ENCODE assay signal across 1 cellular context in genomic region chr13:42174344-42175162, GRCh38.
TF ChIP-seq lines count a peak whose summit lies in the region.

No MANE protein-coding gene starts in this region.

TF ChIP-seq in K562, 482 proteins besides CTCF, POLR2A, EP300 and RAD21 (continued from another document):
- no peak for TF ChIP-seq RUNX1 (IDR thresholded peaks at IDR 0.05; ENCODE audit: low read depth)
- peak; percentile 62; the same call in 1 of the 2 replicates for TF ChIP-seq ZBTB40 (IDR thresholded peaks at IDR 0.05)
- no peak for TF ChIP-seq ZBTB40 (CRISPR knock-in tag; IDR thresholded peaks at IDR 0.05)
- TF ChIP-seq DMBX1 (CRISPR knock-in tag; IDR thresholded peaks at IDR 0.05; ENCODE audit: borderline replicate concordance), result peak; percentile 23; the same call in 1 of the 2 replicates
- TF ChIP-seq MEIS2 (IDR thresholded peaks at IDR 0.05; ENCODE audit: partially characterized antibody), result no peak
- TF ChIP-seq ERF (CRISPR knock-in tag; IDR thresholded peaks at IDR 0.05), result no peak
- TF ChIP-seq ARID3B (CRISPR knock-in tag; IDR thresholded peaks at IDR 0.05; ENCODE audit: borderline replicate concordance), result no peak
- no peak for TF ChIP-seq PTBP1 (IDR thresholded peaks at IDR 0.05; ENCODE audit: low read depth, low read length)
- TF ChIP-seq NFE2 (IDR thresholded peaks at IDR 0.05; ENCODE audit: low read depth), result peak; percentile 51
- no peak for TF ChIP-seq SMC3 (conservative IDR thresholded peaks at IDR 0.05; ENCODE audit: insufficient read depth, low read depth, low read length)
- TF ChIP-seq ZNF507 (tag; conservative IDR thresholded peaks at IDR 0.05), result no peak
- TF ChIP-seq KLF13 (tag; IDR thresholded peaks at IDR 0.05; ENCODE audit: borderline replicate concordance, low read depth), result no peak
- no peak for TF ChIP-seq FOS (IDR thresholded peaks at IDR 0.05; ENCODE audit: extremely low read depth, insufficient read length)
- TF ChIP-seq RREB1 (CRISPR knock-in tag; IDR thresholded peaks at IDR 0.05), result no peak
- TF ChIP-seq PTRF (tag; IDR thresholded peaks at IDR 0.05), result 0 out of 2 replicates have a peak, but pooled peaks have one; percentile 21
- TF ChIP-seq CHCHD3 (CRISPR knock-in tag; IDR thresholded peaks at IDR 0.05), result no peak
- TF ChIP-seq BMI1 (IDR thresholded peaks at IDR 0.05; ENCODE audit: low read length), result no peak
- no peak for TF ChIP-seq HNRNPLL (IDR thresholded peaks at IDR 0.05; ENCODE audit: low read depth, low read length, poor library complexity, severe bottlenecking)
- TF ChIP-seq HDAC1 (IDR thresholded peaks at IDR 0.05), result no peak
- TF ChIP-seq TRIM28 (IDR thresholded peaks at IDR 0.05), result no peak
- TF ChIP-seq ZNF699 (CRISPR knock-in tag; IDR thresholded peaks at IDR 0.05; ENCODE audit: insufficient replicate concordance), result no peak
- 0 out of 2 replicates have a peak, but pooled peaks have one; percentile 33 for TF ChIP-seq ETV5 (CRISPR knock-in tag; IDR thresholded peaks at IDR 0.05; ENCODE audit: low read depth)
- TF ChIP-seq ZBTB33 (CRISPR knock-in tag; IDR thresholded peaks at IDR 0.05), result no peak
- peak in 1 of 2 experiments; percentile 69; a peak in 2 of 4 replicates for TF ChIP-seq ZNF318 (IDR thresholded peaks at IDR 0.05; ENCODE audit: borderline replicate concordance in 1 of 2, low read depth in 1 of 2)
- TF ChIP-seq PHF21A (IDR thresholded peaks at IDR 0.05; ENCODE audit: borderline replicate concordance, low read depth), result no peak
- peak; percentile 78 for TF ChIP-seq CEBPG (CRISPR knock-in tag; IDR thresholded peaks at IDR 0.05)
- TF ChIP-seq CEBPG (tag; conservative IDR thresholded peaks at IDR 0.05 in 1 of 2, IDR thresholded peaks at IDR 0.05 in 1 of 2), result peak; percentile 88 to 94
